Comparison of ENCODE assay signal across 8 cellular contexts in the genomic region with DNA sequence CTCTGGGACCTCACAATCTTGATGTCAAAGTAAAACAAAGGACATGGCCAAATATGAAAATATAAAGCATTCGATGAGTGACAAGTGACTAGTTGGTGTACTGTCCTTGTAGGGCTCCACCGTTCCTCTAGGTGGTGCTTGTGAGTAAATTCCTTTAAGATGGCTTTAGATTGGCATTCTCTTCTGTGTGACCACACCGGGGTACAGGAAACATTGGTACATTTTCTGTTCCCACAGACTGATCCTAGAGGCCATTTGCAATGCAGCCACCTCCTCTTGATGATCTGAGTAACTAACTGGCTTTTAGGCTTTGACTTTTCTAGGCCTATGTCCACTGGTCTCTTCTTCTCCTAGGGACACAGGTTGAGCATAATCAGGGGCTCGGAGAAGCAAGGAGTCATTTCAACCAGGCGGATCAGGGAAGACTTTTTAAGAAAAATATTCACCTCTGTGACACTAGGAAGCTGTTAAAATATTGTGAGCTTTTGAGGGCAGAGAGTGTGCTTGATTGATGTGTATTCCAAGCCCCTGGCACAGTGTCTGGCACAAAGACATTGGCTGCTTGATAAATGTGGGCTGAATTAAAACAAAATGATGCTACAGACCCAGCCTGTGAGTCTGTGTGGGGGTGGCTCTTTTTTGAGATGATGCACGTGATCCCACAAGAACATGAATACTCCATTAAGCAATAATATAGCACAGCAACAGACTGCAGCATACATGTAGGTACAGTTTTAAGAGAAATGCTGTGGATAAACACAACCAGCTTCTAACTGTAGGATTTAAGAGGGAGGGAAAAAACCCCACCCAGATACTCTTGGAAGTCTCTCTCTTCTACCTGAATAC. TPM values are rescaled to one million over a fixed set of nuclear protein-coding genes. Genes with fewer than 3 reads are reported as not detected.
DNase-seq lines count a peak whose midpoint lies in the region; ATAC-seq and TF ChIP-seq lines count a peak whose summit lies in the region.

No MANE protein-coding gene starts in this region.

- H3K9me3 ChIP-seq in osteoblast (ENCODE audit: low read depth, low read length): no peaks in the 10 kb centered on the region

- H4K20me1 ChIP-seq in osteoblast (ENCODE audit: insufficient read depth, low read length): no peaks in the 10 kb centered on the region

- H3K4me2 ChIP-seq in osteoblast (ENCODE audit: insufficient read depth, low read length): no peak overlapping the region

- H3K27me3 ChIP-seq in osteoblast (ENCODE audit: insufficient read depth, low read length): no peaks in the 10 kb centered on the region

- H3K27me3 Mint-ChIP-seq in activated CD8-positive, alpha-beta T cell treated with anti-CD3 and anti-CD28 coated beads for 36 hours: no peaks in the 10 kb centered on the region

- CTCF ChIA-PET in HEK293T (lab: Yijun Ruan, JAX): interaction anchor here (1.0 kb wide), 1 partner anchor 10 kb away, joined by 5 read pairs; no protein-coding TSS in a partner anchor
- CTCF ChIA-PET in activated CD8-positive, alpha-beta T cell treated with anti-CD3 and anti-CD28 coated beads for 36 hours (lab: Charles Lee): interaction anchor here (0.8 to 2.3 kb wide), 14 partner anchors 9 to 834 kb away, joined by 3 to 14 read pairs (median 3); partner anchors contain the start of genes DNAJC15 and EPSTI1

- POLR2A ChIA-PET in HEK293T (lab: Yijun Ruan, JAX): no interaction called here
- POLR2A ChIA-PET in activated CD8-positive, alpha-beta T cell treated with anti-CD3 and anti-CD28 coated beads for 36 hours (lab: Charles Lee): interaction anchor here (0.5 to 1.9 kb wide), 3 partner anchors 20 to 215 kb away, joined by 3 to 7 read pairs (median 4); no protein-coding TSS in a partner anchor

- H3K9me3 Mint-ChIP-seq in activated CD8-positive, alpha-beta T cell treated with anti-CD3 and anti-CD28 coated beads for 36 hours: no peaks in the 10 kb centered on the region

- peak; percentile 92 for ATAC-seq in activated CD8-positive, alpha-beta T cell treated with anti-CD3 and anti-CD28 coated beads for 36 hours
- ATAC-seq in GM21576 (IDR thresholded peaks at IDR 0.05; ENCODE audit: unreplicated experiment): no peak

- intact Hi-C loops in activated CD8-positive, alpha-beta T cell treated with anti-CD3 and anti-CD28 coated beads for 36 hours (cut with micrococcal nuclease): loop anchor here (10.0 kb wide), 1 partner anchor 904 kb away; the partner anchor contains the start of genes CCDC122 and LACC1

- TF ChIP-seq CTCF in activated CD8-positive, alpha-beta T cell treated with anti-CD3 and anti-CD28 coated beads for 36 hours (IDR thresholded peaks at IDR 0.05): peak; percentile 94
- TF ChIP-seq CTCF in fibroblast of the aortic adventitia (IDR thresholded peaks at IDR 0.05; ENCODE audit: insufficient read depth, low read length): peak; percentile 69
- TF ChIP-seq CTCF in osteoblast (IDR thresholded peaks at IDR 0.05; ENCODE audit: extremely low read depth, low read depth, low read length): peak; percentile 80

- peaks cover 13% of the 10 kb centered on the region for H3K4me1 Mint-ChIP-seq in activated CD8-positive, alpha-beta T cell treated with anti-CD3 and anti-CD28 coated beads for 36 hours (ENCODE audit: low read depth)

- H3K27ac Mint-ChIP-seq in activated CD8-positive, alpha-beta T cell treated with anti-CD3 and anti-CD28 coated beads for 36 hours: peak overlapping the region; percentile 62

- peak overlapping the region; percentile 44 for H3K27ac ChIP-seq in osteoblast (ENCODE audit: low read depth, low read length)

- no peak overlapping the region for H3K4me3 Mint-ChIP-seq in activated CD8-positive, alpha-beta T cell treated with anti-CD3 and anti-CD28 coated beads for 36 hours

- peak; percentile 49 for DNase-seq in NCI-H2227 (lab: John Stamatoyannopoulos, UW; ENCODE audit: unreplicated experiment)
- no peak for DNase-seq in NCI-H2227 treated with DMSO at 0.1 percent for 48 hours (lab: John Stamatoyannopoulos, UW)
- peak; percentile 53 for DNase-seq in HEK293T (ENCODE audit: extremely low spot score)
- DNase-seq in NCI-H460 (ENCODE audit: extremely low read depth, low read depth): peak; percentile 40
- peak; percentile 73 for DNase-seq in activated CD8-positive, alpha-beta T cell treated with anti-CD3 and anti-CD28 coated beads for 36 hours
- DNase-seq in fibroblast of the aortic adventitia (ENCODE audit: low read depth): peak; percentile 51
- DNase-seq in osteoblast (ENCODE audit: insufficient read length, low spot score, missing footprints): no peak

- peaks cover 18% of the 10 kb centered on the region for H3K4me1 ChIP-seq in osteoblast (ENCODE audit: insufficient read depth, low read length)

- H3K79me2 ChIP-seq in osteoblast (ENCODE audit: insufficient read depth, low read length): no peaks in the 10 kb centered on the region

- peaks cover 6% of the 10 kb centered on the region for H3K36me3 Mint-ChIP-seq in activated CD8-positive, alpha-beta T cell treated with anti-CD3 and anti-CD28 coated beads for 36 hours (ENCODE audit: low read depth)

- peak overlapping the region; percentile 29 for H2AFZ ChIP-seq in osteoblast (ENCODE audit: low read length)

- no peaks in the 10 kb centered on the region for H3K36me3 ChIP-seq in osteoblast (ENCODE audit: insufficient read depth, low read length)

- H3K4me3 ChIP-seq in fibroblast of the aortic adventitia (ENCODE audit: low read depth, low read length): no peak overlapping the region
- no peak overlapping the region for H3K4me3 ChIP-seq in osteoblast (ENCODE audit: insufficient read depth, low read length)

TF ChIP-seq in HEK293T, 16 proteins besides CTCF, POLR2A, EP300 and RAD21:
- peak; percentile 73 for TF ChIP-seq PKNOX1 (IDR thresholded peaks at IDR 0.05)
- TF ChIP-seq BHLHE40 (IDR thresholded peaks at IDR 0.05; ENCODE audit: borderline replicate concordance): no peak
- TF ChIP-seq FOXA1 (IDR thresholded peaks at IDR 0.05): no peak
- TF ChIP-seq L3MBTL2 (conservative IDR thresholded peaks at IDR 0.05): no peak
- TF ChIP-seq CTBP1 (IDR thresholded peaks at IDR 0.05; ENCODE audit: borderline replicate concordance): no peak
- TF ChIP-seq ELF4 (IDR thresholded peaks at IDR 0.05): no peak
- TF ChIP-seq LEF1 (IDR thresholded peaks at IDR 0.05; ENCODE audit: borderline replicate concordance): no peak

RNA-seq across cellular contexts. Expression of gene EPSTI1, which starts 21.0 kb away (rescaled TPM):
- total RNA-seq in NCI-H460 (2014; rRNA removed; shearing (Covaris generic)): 4.9 and 6.0 TPM in 2 replicates
- polyA plus RNA-seq in NCI-H460 (2014; cell fraction: nucleus; rRNA removed): 2.3 and 6.4 TPM in 2 replicates
- total RNA-seq in activated CD8-positive, alpha-beta T cell treated with anti-CD3 and anti-CD28 coated beads for 36 hours: 1 to 10 TPM; 8.4 to 9.7 TPM
- total RNA-seq in fibroblast of the aortic adventitia (ENCODE audit: low replicate concordance): 2.0 and 15.7 TPM in 2 replicates
- total RNA-seq in osteoblast: 25.9 and 30.8 TPM in 2 replicates

RNA-seq across cellular contexts. Expression of gene DNAJC15, which starts 52.3 kb away (rescaled TPM):
- 30.7 and 33.2 TPM in 2 replicates for total RNA-seq in NCI-H460 (2014; rRNA removed; shearing (Covaris generic))
- polyA plus RNA-seq in NCI-H460 (2014; cell fraction: nucleus; rRNA removed): 5.5 and 8.8 TPM in 2 replicates
- total RNA-seq in activated CD8-positive, alpha-beta T cell treated with anti-CD3 and anti-CD28 coated beads for 36 hours: 10 to 100 TPM in 1 of 2 experiments, 1 to 10 TPM in 1; 8.9 to 10.6 TPM
- total RNA-seq in fibroblast of the aortic adventitia (ENCODE audit: low replicate concordance) (11.2 and 18.7 TPM in 2 replicates), osteoblast (13.0 and 17.0 TPM in 2 replicates)

Comparison
In these comparisons a context has a peak if more than half of its experiments do, and no peak if none do; other contexts are left out.
1. DNase-seq: peak in NCI-H2227 (single experiment), HEK293T (single experiment), NCI-H460 (single experiment), activated CD8-positive, alpha-beta T cell treated with anti-CD3 and anti-CD28 coated beads for 36 hours (single experiment) and fibroblast of the aortic adventitia (single experiment); none in NCI-H2227 treated with DMSO at 0.1 percent for 48 hours (single experiment) and osteoblast (single experiment).
2. Peak in every context shown above with its lines, with median percentiles within 50 percentile points of each other: CTCF ChIP-seq.